ENCODE assay signal across 27 cellular contexts in the genomic region with DNA sequence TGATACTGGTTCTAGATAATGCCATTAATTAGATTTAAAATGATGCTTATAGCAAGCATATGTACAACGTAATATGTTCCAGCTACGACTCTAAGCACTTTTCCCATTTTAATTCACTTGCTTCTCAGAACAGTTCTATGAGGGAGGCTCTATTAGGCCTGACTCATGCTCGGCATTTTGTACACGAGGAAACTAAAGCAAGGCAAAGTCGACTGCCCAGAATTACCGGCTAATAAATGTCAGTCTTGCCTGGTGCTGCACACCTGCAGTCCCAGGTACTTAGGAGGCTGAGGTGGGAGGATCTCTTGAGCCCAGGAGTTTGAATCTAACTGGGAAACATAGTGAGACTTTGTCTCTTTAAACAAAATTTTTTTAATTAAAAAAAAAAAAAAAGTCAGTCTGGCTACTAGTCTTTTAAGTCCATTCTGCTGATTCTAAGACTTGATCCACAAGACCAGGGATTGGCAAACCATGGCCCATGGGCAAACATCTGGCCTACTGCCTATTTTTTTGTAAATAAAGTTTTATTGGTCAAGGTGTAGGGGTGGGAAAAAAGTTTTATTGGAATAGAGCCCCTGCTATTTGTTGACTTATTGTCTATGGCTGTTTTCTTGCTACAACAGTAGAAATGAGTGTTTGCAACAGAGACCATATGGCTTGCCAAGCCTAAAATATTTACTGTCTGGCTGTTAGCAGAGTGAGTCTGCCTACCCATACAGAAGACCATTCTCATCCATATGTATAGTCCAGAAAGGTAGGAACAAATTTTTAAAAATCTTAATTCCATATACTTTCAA.
DNase-seq lines count a peak whose midpoint lies in the region; ATAC-seq and TF ChIP-seq lines count a peak whose summit lies in the region.
"Had no signal": no experiment of that assay in that cellular context is flagged by ENCODE, and none has a peak within 500 bp of the region (broad histone marks: within the 10 kb centered on the region; RNA-seq: fewer than 3 reads in every experiment).

No MANE protein-coding gene starts in this region.

- no peak overlapping the region for H2AFZ ChIP-seq in KMS-11 (ENCODE audit: low read depth)

- H3K4me3 ChIP-seq in AG10803 (ENCODE audit: low read length) (no peak overlapping the region), KMS-11 (IDR thresholded peaks at IDR 0.05; ENCODE audit: insufficient read depth, low read depth, low read length) (no peak overlapping the region), right lobe of liver (no peak overlapping the region), lower leg skin (ENCODE audit: low read depth, poor library complexity, severe bottlenecking) (no peak overlapping the region)
- H3K4me3 ChIP-seq: adrenal gland, body of pancreas, tibial artery had no signal

- H3K36me3 Mint-ChIP-seq in activated naive CD8-positive, alpha-beta T cell treated with anti-CD3 and anti-CD28 coated beads, Interleukin-2, amount 50 U/mL, for 24 hours (ENCODE audit: low read depth) = no peaks in the 10 kb centered on the region

- peaks cover 2% of the 10 kb centered on the region for H3K9me3 Mint-ChIP-seq in activated naive CD8-positive, alpha-beta T cell treated with anti-CD3 and anti-CD28 coated beads, Interleukin-2, amount 50 U/mL, for 24 hours
- H3K9me3 Mint-ChIP-seq: stimulated activated naive CD8-positive, alpha-beta T cell treated with anti-CD3 and anti-CD28 coated beads, Interleukin-15, amount 100 ng/mL, for 72 hours; T-helper 2 cell treated with Interferon-gamma antibody and Interleukin-4, amounts not matched to agents 5 μg/mL and 100 μg/mL, for 36 hours had no signal

- peak overlapping the region; percentile 99 for H3K4me2 ChIP-seq in KMS-11

- H3K36me3 ChIP-seq in KMS-11 (ENCODE audit: insufficient read depth) (no peaks in the 10 kb centered on the region), right lobe of liver (no peaks in the 10 kb centered on the region)
- H3K36me3 ChIP-seq: adrenal gland, tibial artery had no signal

- TF ChIP-seq CTCF in AG10803 (conservative IDR thresholded peaks at IDR 0.05; ENCODE audit: low read length) = no peak
- no peak for TF ChIP-seq CTCF in KMS-11 (conservative IDR thresholded peaks at IDR 0.05; ENCODE audit: low read depth, low read length)
- no peak for TF ChIP-seq CTCF in right lobe of liver (IDR thresholded peaks at IDR 0.05)
- TF ChIP-seq CTCF in lower leg skin (IDR thresholded peaks at IDR 0.05) = no peak

- H3K79me2 ChIP-seq in KMS-11 (ENCODE audit: insufficient read depth, low read depth) = no peaks in the 10 kb centered on the region

- H4K20me1 ChIP-seq in KMS-11 (ENCODE audit: insufficient read depth) = no peaks in the 10 kb centered on the region

- TF ChIP-seq POLR2A in right lobe of liver (IDR thresholded peaks at IDR 0.05) (no peak), lower leg skin (IDR thresholded peaks at IDR 0.05) (no peak)

- WGBS in right lobe of liver (ENCODE audit: insufficient coverage, low coverage, low lambda C conversion rate, missing lambda C conversion rate) = 80% methylated on average over 6 of the region's 6 CpGs
- WGBS in lower leg skin, 2 donors = 80 to 85% methylated on average over 6 of the region's 6 CpGs

- peaks cover 46% of the 10 kb centered on the region for H3K4me1 ChIP-seq in KMS-11 (ENCODE audit: low read depth, poor library complexity, severe bottlenecking)
- H3K4me1 ChIP-seq in right lobe of liver = peaks cover 0 to 7% (median 0%) of the 10 kb centered on the region in 4 donors
- H3K4me1 ChIP-seq: adrenal gland, body of pancreas had no signal

- no peak overlapping the region for H3K9ac ChIP-seq in KMS-11

- no peaks in the 10 kb centered on the region for H3K27me3 Mint-ChIP-seq in activated naive CD8-positive, alpha-beta T cell treated with anti-CD3 and anti-CD28 coated beads, Interleukin-2, amount 50 U/mL, for 24 hours
- H3K27me3 Mint-ChIP-seq: activated CD4-positive, alpha-beta T cell treated with anti-CD3 and anti-CD28 coated beads for 36 hours; stimulated activated naive CD8-positive, alpha-beta T cell treated with anti-CD3 and anti-CD28 coated beads, Interleukin-15, amount 100 ng/mL, for 72 hours had no signal

- no peaks in the 10 kb centered on the region for H3K4me1 Mint-ChIP-seq in activated naive CD8-positive, alpha-beta T cell treated with anti-CD3 and anti-CD28 coated beads, Interleukin-2, amount 50 U/mL, for 24 hours
- H3K4me1 Mint-ChIP-seq: activated CD4-positive, alpha-beta T cell treated with anti-CD3 and anti-CD28 coated beads for 36 hours; stimulated activated naive CD8-positive, alpha-beta T cell treated with anti-CD3 and anti-CD28 coated beads, Interleukin-15, amount 100 ng/mL, for 72 hours had no signal

- no peak overlapping the region for H3K27ac Mint-ChIP-seq in activated naive CD8-positive, alpha-beta T cell treated with anti-CD3 and anti-CD28 coated beads, Interleukin-2, amount 50 U/mL, for 24 hours
- H3K27ac Mint-ChIP-seq: activated CD4-positive, alpha-beta T cell treated with anti-CD3 and anti-CD28 coated beads for 36 hours; stimulated activated naive CD8-positive, alpha-beta T cell treated with anti-CD3 and anti-CD28 coated beads, Interleukin-15, amount 100 ng/mL, for 72 hours; T-helper 2 cell treated with Interferon-gamma antibody and Interleukin-4, amounts not matched to agents 5 μg/mL and 100 μg/mL, for 36 hours had no signal

- peak overlapping the region; percentile 97; the same call in 1 of the 2 replicates for H3K27ac ChIP-seq in KMS-11
- no peak overlapping the region for H3K27ac ChIP-seq in epithelial cell of prostate
- H3K27ac ChIP-seq in right lobe of liver = no peak overlapping the region
- H3K27ac ChIP-seq: adrenal gland, body of pancreas, tibial artery had no signal

- H3K4me3 Mint-ChIP-seq in activated naive CD8-positive, alpha-beta T cell treated with anti-CD3 and anti-CD28 coated beads, Interleukin-2, amount 50 U/mL, for 24 hours = no peak overlapping the region
- H3K4me3 Mint-ChIP-seq: activated CD4-positive, alpha-beta T cell treated with anti-CD3 and anti-CD28 coated beads for 36 hours; activated T-cell treated with anti-CD3 and anti-CD28 coated beads, Interleukin-2, amount 50 U/mL, for 4 hours; stimulated activated naive CD8-positive, alpha-beta T cell treated with anti-CD3 and anti-CD28 coated beads, Interleukin-15, amount 100 ng/mL, for 72 hours; T-helper 2 cell treated with Interferon-gamma antibody and Interleukin-4, amounts not matched to agents 5 μg/mL and 100 μg/mL, for 36 hours had no signal

- H3K27me3 ChIP-seq in KMS-11 (ENCODE audit: insufficient read depth, low read depth) (no peaks in the 10 kb centered on the region), right lobe of liver (no peaks in the 10 kb centered on the region)
- H3K27me3 ChIP-seq: adrenal gland, body of pancreas, tibial artery had no signal

- no peaks in the 10 kb centered on the region for H3K9me3 ChIP-seq in right lobe of liver
- H3K9me3 ChIP-seq: adrenal gland, body of pancreas, tibial artery had no signal

- intact Hi-C loops in right lobe of liver (cut with DNase I) (no loop called here), lower leg skin (cut with DNase I; ENCODE audit: low total_unique reads) (no loop called here)

- DNase-seq in AG10803 (ENCODE audit: low read depth) = peak; percentile 54
- DNase-seq in epithelial cell of prostate (ENCODE audit: low read depth, low spot score) = peak; percentile 18
- peak in 1 of 3 donors; percentile 46 for DNase-seq in right lobe of liver
- no peak for DNase-seq in NCI-H510A (lab: John Stamatoyannopoulos, UW)
- no peak for DNase-seq in activated naive CD8-positive, alpha-beta T cell treated with anti-CD3 and anti-CD28 coated beads, Interleukin-2, amount 50 U/mL, for 24 hours
- no peak for DNase-seq in lower leg skin (ENCODE audit: low spot score in 2 of 2)
- DNase-seq: activated CD4-positive, alpha-beta T cell treated with anti-CD3 and anti-CD28 coated beads for 36 hours; activated CD8-positive, alpha-beta memory T cell treated with anti-CD3 and anti-CD28 coated beads for 24 hours; activated gamma-delta T cell treated with Interleukin-2 at 50 U/mL for 16 hours; activated T-cell treated with anti-CD3 and anti-CD28 coated beads, Interleukin-2, amount 50 U/mL, for 4 hours; adrenal gland; body of pancreas; DMS79 treated with DMSO at 0.1 percent for 48 hours; foreskin melanocyte; hippocampal formation; NCI-H1048; NCI-H1694 treated with DMSO at 0.1 percent for 48 hours; NCI-H2171; NCI-H510A treated with DMSO at 0.1 percent for 48 hours; SHP77; stimulated activated CD8-positive, alpha-beta memory T cell treated with anti-CD3 and anti-CD28 coated beads, Interleukin-4, amount 100 ng/mL, for 48 hours; stimulated activated naive CD8-positive, alpha-beta T cell treated with anti-CD3 and anti-CD28 coated beads, Interleukin-15, amount 100 ng/mL, for 72 hours; tibial artery had no signal

- ATAC-seq in right lobe of liver = peak; percentile 78 to 95 (median 86)
- no peak for ATAC-seq in activated naive CD8-positive, alpha-beta T cell treated with anti-CD3 and anti-CD28 coated beads, Interleukin-2, amount 50 U/mL, for 24 hours
- ATAC-seq in HG03442 (IDR thresholded peaks at IDR 0.05; ENCODE audit: unreplicated experiment) = no peak
- ATAC-seq: activated CD4-positive, alpha-beta T cell treated with anti-CD3 and anti-CD28 coated beads for 36 hours; activated T-cell treated with anti-CD3 and anti-CD28 coated beads, Interleukin-2, amount 50 U/mL, for 4 hours; body of pancreas; Panc1; stimulated activated naive CD8-positive, alpha-beta T cell treated with anti-CD3 and anti-CD28 coated beads, Interleukin-15, amount 100 ng/mL, for 72 hours had no signal

Comparison
In these comparisons a context has a peak if more than half of its experiments do, and no peak if none do; other contexts are left out.
1. DNase-seq: peak in AG10803 (single experiment) and epithelial cell of prostate (single experiment); none in NCI-H510A (single experiment), activated naive CD8-positive, alpha-beta T cell treated with anti-CD3 and anti-CD28 coated beads, Interleukin-2, amount 50 U/mL, for 24 hours (single experiment) and lower leg skin (0 of 2).
2. ATAC-seq: peak in right lobe of liver (4 of 4); none in activated naive CD8-positive, alpha-beta T cell treated with anti-CD3 and anti-CD28 coated beads, Interleukin-2, amount 50 U/mL, for 24 hours (single experiment) and HG03442 (single experiment).